16 cellular contexts compared by ENCODE assay signal in genomic region chr6:105397987-105398386, GRCh38. TPM values are rescaled to one million over a fixed set of nuclear protein-coding genes. Genes with fewer than 3 reads are reported as not detected.
A peak's percentile ranks its signal among the peaks of the same experiment; 100 is the strongest.
DNase-seq lines count a peak whose midpoint lies in the region; ATAC-seq and TF ChIP-seq lines count a peak whose summit lies in the region.
"Had no signal": no experiment of that assay in that cellular context is flagged by ENCODE, and none has a peak within 500 bp of the region (broad histone marks: within the 10 kb centered on the region; RNA-seq: fewer than 3 reads in every experiment).

No MANE protein-coding gene starts in this region.

- intact Hi-C loops in activated CD8-positive, alpha-beta T cell treated with anti-CD3 and anti-CD28 coated beads for 36 hours (cut with micrococcal nuclease): no loop called here

- no peak for TF ChIP-seq CTCF in activated CD8-positive, alpha-beta T cell treated with anti-CD3 and anti-CD28 coated beads for 36 hours (IDR thresholded peaks at IDR 0.05)

- POLR2A ChIA-PET in CD8-positive, alpha-beta memory T cell (lab: Charles Lee): no interaction called here
- POLR2A ChIA-PET in activated CD8-positive, alpha-beta T cell treated with anti-CD3 and anti-CD28 coated beads for 36 hours (lab: Charles Lee): no interaction called here

- no peaks in the 10 kb centered on the region for H3K27me3 Mint-ChIP-seq in CD4-positive, CD25-positive, alpha-beta regulatory T cell
- H3K27me3 Mint-ChIP-seq in CD8-positive, alpha-beta memory T cell: no peaks in the 10 kb centered on the region
- H3K27me3 Mint-ChIP-seq in activated CD8-positive, alpha-beta T cell treated with anti-CD3 and anti-CD28 coated beads for 36 hours: no peaks in the 10 kb centered on the region
- H3K27me3 Mint-ChIP-seq: activated naive CD4-positive, alpha-beta T cell treated with anti-CD3 and anti-CD28 coated beads, Interleukin-2, amount 10 ng/mL, durations not matched to agents 7 days and 5 days had no signal

- no peak for ATAC-seq in CD4-positive, CD25-positive, alpha-beta regulatory T cell (ENCODE audit: low read depth in 2 of 2)
- ATAC-seq in activated CD8-positive, alpha-beta T cell treated with anti-CD3 and anti-CD28 coated beads for 36 hours: peak; percentile 15
- no peak for ATAC-seq in GM18858 (IDR thresholded peaks at IDR 0.05; ENCODE audit: unreplicated experiment)
- no peak for ATAC-seq in GM19463 (IDR thresholded peaks at IDR 0.05; ENCODE audit: unreplicated experiment)
- ATAC-seq: left lung had no signal

- no peak overlapping the region for H3K4me3 ChIP-seq in CD4-positive, CD25-positive, alpha-beta regulatory T cell (ENCODE audit: low read depth, low read length)
- H3K4me3 ChIP-seq in CD8-positive, alpha-beta memory T cell (ENCODE audit: low read length): no peak overlapping the region
- H3K4me3 ChIP-seq: GM23248, left lung had no signal

- peaks cover 18% of the 10 kb centered on the region for H3K36me3 Mint-ChIP-seq in CD4-positive, CD25-positive, alpha-beta regulatory T cell
- H3K36me3 Mint-ChIP-seq in CD8-positive, alpha-beta memory T cell: peaks cover 0 to 33% (median 8%) of the 10 kb centered on the region in 3 donors
- H3K36me3 Mint-ChIP-seq in activated CD8-positive, alpha-beta T cell treated with anti-CD3 and anti-CD28 coated beads for 36 hours (ENCODE audit: low read depth): peaks cover 12% of the 10 kb centered on the region

- H3K27ac ChIP-seq in CD4-positive, CD25-positive, alpha-beta regulatory T cell (ENCODE audit: insufficient read depth, low read length, poor library complexity, severe bottlenecking): no peak overlapping the region
- no peak overlapping the region for H3K27ac ChIP-seq in CD8-positive, alpha-beta memory T cell (ENCODE audit: low read depth, low read length)
- H3K27ac ChIP-seq: GM23248, left lung, WERI-Rb-1 had no signal

- peaks cover 39 to 57% (median 45%) of the 10 kb centered on the region in 4 donors for H3K4me1 Mint-ChIP-seq in CD4-positive, CD25-positive, alpha-beta regulatory T cell
- peaks cover 50 to 57% (median 53%) of the 10 kb centered on the region in 3 donors for H3K4me1 Mint-ChIP-seq in CD8-positive, alpha-beta memory T cell
- H3K4me1 Mint-ChIP-seq in activated CD8-positive, alpha-beta T cell treated with anti-CD3 and anti-CD28 coated beads for 36 hours (ENCODE audit: low read depth): peaks cover 47% of the 10 kb centered on the region

- CTCF ChIA-PET in CD8-positive, alpha-beta memory T cell (lab: Charles Lee): no interaction called here
- CTCF ChIA-PET in activated CD8-positive, alpha-beta T cell treated with anti-CD3 and anti-CD28 coated beads for 36 hours (lab: Charles Lee): interaction anchor here (1.2 to 5.6 kb wide), 2 partner anchors 25 to 310 kb away, joined by 3 to 25 read pairs; no protein-coding TSS in a partner anchor

- no peaks in the 10 kb centered on the region for H3K9me3 ChIP-seq in CD4-positive, CD25-positive, alpha-beta regulatory T cell (ENCODE audit: control insufficient read depth in 2 of 2, low read length in 2 of 2)
- no peaks in the 10 kb centered on the region for H3K9me3 ChIP-seq in CD8-positive, alpha-beta memory T cell (ENCODE audit: low read length)
- H3K9me3 ChIP-seq: BE2C, left lung had no signal

- H3K27me3 ChIP-seq in CD4-positive, CD25-positive, alpha-beta regulatory T cell (ENCODE audit: control insufficient read depth, insufficient read depth, low read length): no peaks in the 10 kb centered on the region
- H3K27me3 ChIP-seq in CD8-positive, alpha-beta memory T cell (ENCODE audit: insufficient read depth, low read length, poor library complexity, severe bottlenecking): no peaks in the 10 kb centered on the region
- H3K27me3 ChIP-seq: left lung had no signal

- peaks cover 20% of the 10 kb centered on the region for H3K36me3 ChIP-seq in CD4-positive, CD25-positive, alpha-beta regulatory T cell (ENCODE audit: control insufficient read depth, insufficient read depth, low read length)
- H3K36me3 ChIP-seq in CD8-positive, alpha-beta memory T cell (ENCODE audit: insufficient read depth, low read length): peaks cover 8% of the 10 kb centered on the region

- no peaks in the 10 kb centered on the region for H3K9me3 Mint-ChIP-seq in CD4-positive, CD25-positive, alpha-beta regulatory T cell
- H3K9me3 Mint-ChIP-seq in CD8-positive, alpha-beta memory T cell: no peaks in the 10 kb centered on the region
- H3K9me3 Mint-ChIP-seq in activated CD8-positive, alpha-beta T cell treated with anti-CD3 and anti-CD28 coated beads for 36 hours: no peaks in the 10 kb centered on the region
- H3K9me3 Mint-ChIP-seq: activated naive CD4-positive, alpha-beta T cell treated with anti-CD3 and anti-CD28 coated beads, Interleukin-2, amount 10 ng/mL, durations not matched to agents 7 days and 5 days had no signal

- DNase-seq in CD4-positive, CD25-positive, alpha-beta regulatory T cell: peak in 1 of 3 donors; percentile 24
- DNase-seq in CD8-positive, alpha-beta memory T cell: peak in 2 of 5 donors; percentile 16 to 46
- peak; percentile 20 for DNase-seq in activated CD8-positive, alpha-beta T cell treated with anti-CD3 and anti-CD28 coated beads for 36 hours
- DNase-seq in lung microvascular endothelial cell (ENCODE audit: low read depth in 2 of 2) (peak; percentile 27 to 56), NCI-H1048 (lab: John Stamatoyannopoulos, UW) (no peak)
- DNase-seq: activated naive CD4-positive, alpha-beta T cell treated with anti-CD3 and anti-CD28 coated beads, Interleukin-2, amount 10 ng/mL, durations not matched to agents 7 days and 5 days; BE2C; effector CD4-positive, alpha-beta T cell; GM23248; left lung; NCI-H187; NCI-H526 treated with DMSO at 0.1 percent for 48 hours; T-helper 1 cell; WERI-Rb-1 had no signal

- peaks cover 39% of the 10 kb centered on the region for H3K4me1 ChIP-seq in CD4-positive, CD25-positive, alpha-beta regulatory T cell (ENCODE audit: control insufficient read depth, insufficient read depth, low read length, poor library complexity, severe bottlenecking)
- peaks cover 43% of the 10 kb centered on the region for H3K4me1 ChIP-seq in CD8-positive, alpha-beta memory T cell (ENCODE audit: insufficient read depth, low read length)
- H3K4me1 ChIP-seq: BE2C had no signal

- H3K4me3 Mint-ChIP-seq in CD4-positive, CD25-positive, alpha-beta regulatory T cell: peak overlapping the region in 2 of 4 donors; percentile 12 to 59
- H3K4me3 Mint-ChIP-seq in CD8-positive, alpha-beta memory T cell: peak overlapping the region; percentile 58 to 91 (median 74)
- no peak overlapping the region for H3K4me3 Mint-ChIP-seq in activated CD8-positive, alpha-beta T cell treated with anti-CD3 and anti-CD28 coated beads for 36 hours
- H3K4me3 Mint-ChIP-seq: activated naive CD4-positive, alpha-beta T cell treated with anti-CD3 and anti-CD28 coated beads, Interleukin-2, amount 10 ng/mL, durations not matched to agents 7 days and 5 days had no signal

- H3K27ac Mint-ChIP-seq in CD4-positive, CD25-positive, alpha-beta regulatory T cell: peak overlapping the region in 2 of 3 donors; percentile 43 to 44
- peak overlapping the region; percentile 34 to 92 (median 65) for H3K27ac Mint-ChIP-seq in CD8-positive, alpha-beta memory T cell
- H3K27ac Mint-ChIP-seq in activated CD8-positive, alpha-beta T cell treated with anti-CD3 and anti-CD28 coated beads for 36 hours: peak overlapping the region; percentile 71
- H3K27ac Mint-ChIP-seq: activated naive CD4-positive, alpha-beta T cell treated with anti-CD3 and anti-CD28 coated beads, Interleukin-2, amount 10 ng/mL, durations not matched to agents 7 days and 5 days had no signal

RNA-seq across cellular contexts. Expression of gene PREP, which starts 4.9 kb away (rescaled TPM):
- 33.8 TPM for total RNA-seq in CD4-positive, CD25-positive, alpha-beta regulatory T cell
- polyA plus RNA-seq in CD4-positive, CD25-positive, alpha-beta regulatory T cell: 10 to 100 TPM; 40.8 to 49.7 (median 41.8) TPM
- total RNA-seq in CD8-positive, alpha-beta memory T cell: 10 to 100 TPM; 49.9 to 50.0 TPM
- 43.3 TPM for polyA plus RNA-seq in CD8-positive, alpha-beta memory T cell
- 10 to 100 TPM; 46.4 to 46.9 TPM for total RNA-seq in activated CD8-positive, alpha-beta T cell treated with anti-CD3 and anti-CD28 coated beads for 36 hours
- total RNA-seq in lung microvascular endothelial cell: 16.3 and 18.7 TPM in 2 replicates
